1 cellular context compared by ENCODE assay signal in genomic region chr17:17836250-17836817, GRCh38.
TF ChIP-seq lines count a peak whose summit lies in the region.

No MANE protein-coding gene starts in this region.

TF ChIP-seq in HepG2, 621 proteins besides CTCF, POLR2A, EP300 and RAD21 (continued from another document and continues in another):
- no peak; the same call in 1 of the 2 replicates for TF ChIP-seq ZNF513 (CRISPR knock-in tag; conservative IDR thresholded peaks at IDR 0.05)
- TF ChIP-seq RBAK (CRISPR knock-in tag; IDR thresholded peaks at IDR 0.05) = no peak
- peak; percentile 47; the same call in 1 of the 2 replicates for TF ChIP-seq KDM4B (CRISPR knock-in tag; IDR thresholded peaks at IDR 0.05)
- TF ChIP-seq MED8 (CRISPR knock-in tag; IDR thresholded peaks at IDR 0.05; ENCODE audit: insufficient replicate concordance) = peak; percentile 81
- no peak; the same call in 1 of the 2 replicates for TF ChIP-seq ZNF136 (CRISPR knock-in tag; IDR thresholded peaks at IDR 0.05; ENCODE audit: low read depth)
- no peak for TF ChIP-seq GTF3A (CRISPR knock-in tag; conservative IDR thresholded peaks at IDR 0.05)
- TF ChIP-seq RXRA (CRISPR knock-in tag; IDR thresholded peaks at IDR 0.05) = peak; percentile 100
- TF ChIP-seq ZFP37 (CRISPR knock-in tag; IDR thresholded peaks at IDR 0.05; ENCODE audit: borderline replicate concordance) = peak; percentile 71
- TF ChIP-seq ZNF280D (CRISPR knock-in tag; IDR thresholded peaks at IDR 0.05) = peak; percentile 89
- peak; percentile 78; the same call in 1 of the 2 replicates for TF ChIP-seq ZNF569 (CRISPR knock-in tag; IDR thresholded peaks at IDR 0.05; ENCODE audit: borderline replicate concordance)
- peak; percentile 22 for TF ChIP-seq HNRNPK (IDR thresholded peaks at IDR 0.05; ENCODE audit: low read depth, low read length, poor library complexity, severe bottlenecking)
- peak; percentile 74 for TF ChIP-seq BCL6 (CRISPR knock-in tag; IDR thresholded peaks at IDR 0.05)
- no peak; the same call in 1 of the 2 replicates for TF ChIP-seq ZSCAN29 (CRISPR knock-in tag; conservative IDR thresholded peaks at IDR 0.05)
- TF ChIP-seq RBM22 (optimal IDR thresholded peaks at IDR 0.05; ENCODE audit: low read length) = peak; percentile 41
- TF ChIP-seq ZNF496 (CRISPR knock-in tag; IDR thresholded peaks at IDR 0.05; ENCODE audit: insufficient replicate concordance) = no peak
- peak; percentile 68 for TF ChIP-seq ARID5B (CRISPR knock-in tag; IDR thresholded peaks at IDR 0.05)
- no peak; the same call in 1 of the 2 replicates for TF ChIP-seq BCL3 (CRISPR knock-in tag; IDR thresholded peaks at IDR 0.05)
- TF ChIP-seq NCOA5 (CRISPR knock-in tag; IDR thresholded peaks at IDR 0.05) = no peak
- TF ChIP-seq ZNF24 (IDR thresholded peaks at IDR 0.05) = no peak
- TF ChIP-seq ZNF460 (CRISPR knock-in tag; IDR thresholded peaks at IDR 0.05; ENCODE audit: borderline replicate concordance) = no peak
- 0 out of 2 replicates have a peak, but pooled peaks have one; percentile 62 for TF ChIP-seq KLF15 (CRISPR knock-in tag; IDR thresholded peaks at IDR 0.05; ENCODE audit: borderline replicate concordance)
- TF ChIP-seq PCBP1 (IDR thresholded peaks at IDR 0.05; ENCODE audit: borderline replicate concordance, low read depth, low read length) = no peak; the same call in 1 of the 2 replicates
- TF ChIP-seq ZNF34 (CRISPR knock-in tag; IDR thresholded peaks at IDR 0.05; ENCODE audit: borderline replicate concordance) = no peak
- TF ChIP-seq GZF1 (CRISPR knock-in tag; IDR thresholded peaks at IDR 0.05) = no peak
- peak; percentile 89 for TF ChIP-seq SAP130 (CRISPR knock-in tag; IDR thresholded peaks at IDR 0.05; ENCODE audit: low read depth)
- 0 out of 2 replicates have a peak, but pooled peaks have one; percentile 79 for TF ChIP-seq TIGD3 (CRISPR knock-in tag; IDR thresholded peaks at IDR 0.05; ENCODE audit: borderline replicate concordance)
- peak; percentile 51; the same call in 1 of the 2 replicates for TF ChIP-seq GMEB1 (CRISPR knock-in tag; IDR thresholded peaks at IDR 0.05; ENCODE audit: borderline replicate concordance)
- TF ChIP-seq ZBTB7B (CRISPR knock-in tag; IDR thresholded peaks at IDR 0.05) = peak; percentile 71
- no peak for TF ChIP-seq SETDB1 (CRISPR knock-in tag; IDR thresholded peaks at IDR 0.05; ENCODE audit: borderline replicate concordance)
- TF ChIP-seq DMTF1 (CRISPR knock-in tag; IDR thresholded peaks at IDR 0.05) = no peak
- no peak for TF ChIP-seq ZNF646 (CRISPR knock-in tag; IDR thresholded peaks at IDR 0.05)
- peak; percentile 79; the same call in 1 of the 2 replicates for TF ChIP-seq ZNF580 (CRISPR knock-in tag; IDR thresholded peaks at IDR 0.05; ENCODE audit: borderline replicate concordance, low read depth)
- 0 out of 2 replicates have a peak, but pooled peaks have one; percentile 12 for TF ChIP-seq JUND (CRISPR knock-in tag; IDR thresholded peaks at IDR 0.05)
- TF ChIP-seq MAFK (conservative IDR thresholded peaks at IDR 0.05 in 1 of 2, IDR thresholded peaks at IDR 0.05 in 1 of 2; ENCODE audit: low read length in 2 of 2) = no peak
- no peak; the same call in 1 of the 2 replicates for TF ChIP-seq ZNF234 (CRISPR knock-in tag; conservative IDR thresholded peaks at IDR 0.05)
